2 cellular contexts compared by ENCODE assay signal in genomic region chr11:57310091-57310490, GRCh38.
TF ChIP-seq lines count a peak whose summit lies in the region.

No MANE protein-coding gene starts in this region.

TF ChIP-seq in SK-N-SH, 30 proteins besides CTCF, POLR2A, EP300 and RAD21 (continued from another document):
- TF ChIP-seq IRF3 (IDR thresholded peaks at IDR 0.05; ENCODE audit: low read depth, low read length) (no peak), MXI1 (IDR thresholded peaks at IDR 0.05; ENCODE audit: low read depth, low read length) (no peak), PBX3 (IDR thresholded peaks at IDR 0.05) (no peak), MAX (IDR thresholded peaks at IDR 0.05; ENCODE audit: low read depth) (no peak)
TF ChIP-seq in SK-N-SH: peak in this region for 0.

TF ChIP-seq in SK-N-SH treated with all-trans-retinoic acid at 6 μM for 48 hours, 23 proteins besides CTCF, POLR2A, EP300 and RAD21 (continued from another document):
- no peak for TF ChIP-seq POU6F1 (CRISPR knock-in tag; IDR thresholded peaks at IDR 0.05; ENCODE audit: borderline replicate concordance, low read depth)
- TF ChIP-seq ZC3H10 (CRISPR knock-in tag; IDR thresholded peaks at IDR 0.05): no peak
- no peak for TF ChIP-seq OSR1 (CRISPR knock-in tag; IDR thresholded peaks at IDR 0.05)
- no peak for TF ChIP-seq CREB5 (CRISPR knock-in tag; IDR thresholded peaks at IDR 0.05; ENCODE audit: low read depth)
TF ChIP-seq in SK-N-SH treated with all-trans-retinoic acid at 6 μM for 48 hours: peak in this region for 0.
